ENCODE assay signal across 9 cellular contexts in the genomic region with DNA sequence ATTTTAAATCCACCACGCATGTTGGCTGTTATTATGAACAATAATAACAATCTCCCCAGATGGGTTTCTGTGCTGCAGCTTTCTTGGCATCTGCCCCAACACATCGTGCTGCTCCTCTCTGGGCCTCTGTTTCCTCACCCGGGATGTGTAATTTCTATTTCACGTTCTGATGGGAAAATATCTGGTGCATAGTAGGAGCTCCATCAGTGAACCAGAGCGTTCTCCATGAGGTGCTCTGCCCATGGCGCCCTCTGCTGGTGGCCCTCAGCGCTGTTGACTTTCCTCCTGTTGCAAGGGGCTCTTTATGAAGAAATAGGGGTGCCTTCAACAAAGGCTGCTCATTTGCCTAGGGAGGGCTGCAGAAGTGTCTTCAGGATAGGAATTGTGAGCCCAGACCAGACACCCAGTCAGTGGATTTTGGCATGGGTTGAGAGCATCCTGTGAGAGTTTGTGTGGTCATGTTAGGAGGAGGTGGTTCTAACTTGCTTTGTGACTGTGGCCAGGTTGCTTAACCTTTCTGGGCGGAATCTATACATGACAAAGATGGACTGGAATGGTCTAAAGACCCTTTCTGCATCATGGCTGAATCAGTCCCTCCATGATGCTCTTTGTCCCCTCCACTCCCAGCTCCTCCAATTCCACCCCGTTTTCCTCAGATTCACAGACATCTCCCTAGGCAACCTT. TPM values are rescaled to one million over a fixed set of nuclear protein-coding genes. Genes with fewer than 3 reads are reported as not detected.
DNase-seq lines count a peak whose midpoint lies in the region; ATAC-seq and TF ChIP-seq lines count a peak whose summit lies in the region.
"Had no signal": no experiment of that assay in that cellular context is flagged by ENCODE, and none has a peak within 500 bp of the region (broad histone marks: within the 10 kb centered on the region; RNA-seq: fewer than 3 reads in every experiment).

No MANE protein-coding gene starts in this region.

- no peaks in the 10 kb centered on the region for H3K36me3 ChIP-seq in lower lobe of right lung

- no peaks in the 10 kb centered on the region for H3K9me3 Mint-ChIP-seq in WTC11

- no peak overlapping the region for H3K27ac ChIP-seq in lower lobe of right lung

- H3K4me1 ChIP-seq in lower lobe of right lung, result no peaks in the 10 kb centered on the region

- H3K27me3 ChIP-seq in lower lobe of right lung (ENCODE audit: low read depth), result peaks cover 84% of the 10 kb centered on the region

- peaks cover 49% of the 10 kb centered on the region for H3K4me1 Mint-ChIP-seq in WTC11

- H3K27ac Mint-ChIP-seq in WTC11, result no peak overlapping the region

- peak; percentile 84 for TF ChIP-seq CTCF in WTC11 (IDR thresholded peaks at IDR 0.05)
- peak; percentile 94 for TF ChIP-seq CTCF in cardiac fibroblast (IDR thresholded peaks at IDR 0.05; ENCODE audit: low read depth, low read length)
- TF ChIP-seq CTCF in lower lobe of right lung (IDR thresholded peaks at IDR 0.05), result peak; percentile 86

- no peaks in the 10 kb centered on the region for H3K9me3 ChIP-seq in lower lobe of right lung

- intact Hi-C loops in lower lobe of right lung (cut with DNase I), result no loop called here

- DNase-seq in COLO668 (lab: John Stamatoyannopoulos, UW; ENCODE audit: unreplicated experiment) (peak; percentile 46), HUDEP-2 (lab: John Stamatoyannopoulos, UW; ENCODE audit: unreplicated experiment in 76 of 76) (peak in 54 of 76 experiments; percentile 4 to 72 (median 36)), WTC11 (ENCODE audit: low spot score) (peak; percentile 87), cardiac fibroblast (ENCODE audit: low read depth in 2 of 2) (peak; percentile 45 to 58), lower lobe of right lung (peak; percentile 81), OCI-M2 (lab: John Stamatoyannopoulos, UW; ENCODE audit: unreplicated experiment) (no peak)
- DNase-seq in stimulated activated CD8-positive, alpha-beta memory T cell treated with anti-CD3 and anti-CD28 coated beads, Interleukin-4, amount 100 ng/mL, for 4 hours (ENCODE audit: low read depth in 2 of 2, low spot score in 1 of 2), result peak; percentile 29 to 36

- CTCF ChIA-PET in WTC11 (lab: Charles Lee), result interaction anchor here (0.5 to 10.5 kb wide), 57 partner anchors 8 to 382 kb away, joined by 3 to 136 read pairs (median 6); partner anchors contain the start of genes CSNK2A1, FAM110A, SCRT2 and SLC52A3

- no peaks in the 10 kb centered on the region for H3K36me3 Mint-ChIP-seq in WTC11

- POLR2A ChIA-PET in WTC11 (lab: Charles Lee), result interaction anchor here (1.1 to 1.4 kb wide), 2 partner anchors 22 to 124 kb away, joined by 3 to 4 read pairs; partner anchors contain the start of gene CSNK2A1

- H3K4me3 ChIP-seq in cardiac fibroblast (replicated peaks in 1 of 2; ENCODE audit: low read depth in 2 of 2, low read length in 2 of 2), result no peak overlapping the region
- no peak overlapping the region for H3K4me3 ChIP-seq in lower lobe of right lung

- ATAC-seq in WTC11 (peak; percentile 54), lower lobe of right lung (peak; percentile 29 to 59), HG02763 (IDR thresholded peaks at IDR 0.05; ENCODE audit: unreplicated experiment) (no peak)

- H3K4me3 Mint-ChIP-seq in WTC11, result no peak overlapping the region

- H3K27me3 Mint-ChIP-seq in WTC11 (ENCODE audit: low read depth), result peaks cover 30% of the 10 kb centered on the region

TF ChIP-seq in WTC11, 78 proteins besides CTCF, POLR2A, EP300 and RAD21 (continues in another document):
- TF ChIP-seq E2F4 (CRISPR knock-in tag; IDR thresholded peaks at IDR 0.05; ENCODE audit: borderline replicate concordance, low read depth), result no peak
- no peak for TF ChIP-seq ZNF512 (CRISPR knock-in tag; IDR thresholded peaks at IDR 0.05; ENCODE audit: borderline replicate concordance)
- TF ChIP-seq, protein P1, sequence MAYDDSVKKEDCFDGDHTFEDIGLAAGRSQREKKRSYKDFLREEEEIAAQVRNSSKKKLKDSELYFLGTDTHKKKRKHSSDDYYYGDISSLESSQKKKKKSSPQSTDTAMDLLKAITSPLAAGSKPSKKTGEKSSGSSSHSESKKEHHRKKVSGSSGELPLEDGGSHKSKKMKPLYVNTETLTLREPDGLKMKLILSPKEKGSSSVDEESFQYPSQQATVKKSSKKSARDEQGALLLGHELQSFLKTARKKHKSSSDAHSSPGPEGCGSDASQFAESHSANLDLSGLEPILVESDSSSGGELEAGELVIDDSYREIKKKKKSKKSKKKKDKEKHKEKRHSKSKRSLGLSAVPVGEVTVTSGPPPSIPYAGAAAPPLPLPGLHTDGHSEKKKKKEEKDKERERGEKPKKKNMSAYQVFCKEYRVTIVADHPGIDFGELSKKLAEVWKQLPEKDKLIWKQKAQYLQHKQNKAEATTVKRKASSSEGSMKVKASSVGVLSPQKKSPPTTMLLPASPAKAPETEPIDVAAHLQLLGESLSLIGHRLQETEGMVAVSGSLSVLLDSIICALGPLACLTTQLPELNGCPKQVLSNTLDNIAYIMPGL (CRISPR knock-in tag; IDR thresholded peaks at IDR 0.05), result no peak
- TF ChIP-seq TEAD4 (CRISPR knock-in tag; IDR thresholded peaks at IDR 0.05), result no peak
- no peak for TF ChIP-seq ZNF263 (CRISPR knock-in tag; IDR thresholded peaks at IDR 0.05; ENCODE audit: low read depth)
- TF ChIP-seq, protein P2, sequence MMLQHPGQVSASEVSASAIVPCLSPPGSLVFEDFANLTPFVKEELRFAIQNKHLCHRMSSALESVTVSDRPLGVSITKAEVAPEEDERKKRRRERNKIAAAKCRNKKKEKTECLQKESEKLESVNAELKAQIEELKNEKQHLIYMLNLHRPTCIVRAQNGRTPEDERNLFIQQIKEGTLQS (CRISPR knock-in tag; conservative IDR thresholded peaks at IDR 0.05), result no peak
- TF ChIP-seq NFYB (CRISPR knock-in tag; conservative IDR thresholded peaks at IDR 0.05; ENCODE audit: low read depth), result no peak
- no peak for TF ChIP-seq ATF1 (CRISPR knock-in tag; IDR thresholded peaks at IDR 0.05)
- no peak for TF ChIP-seq MLX (CRISPR knock-in tag; IDR thresholded peaks at IDR 0.05)
- TF ChIP-seq FOXK1 (CRISPR knock-in tag; IDR thresholded peaks at IDR 0.05), result no peak
- no peak for TF ChIP-seq SMAD3 (CRISPR knock-in tag; IDR thresholded peaks at IDR 0.05; ENCODE audit: borderline replicate concordance)
- no peak for TF ChIP-seq CDX4 (CRISPR knock-in tag; IDR thresholded peaks at IDR 0.05; ENCODE audit: borderline replicate concordance)
- no peak for TF ChIP-seq KAT7 (CRISPR knock-in tag; IDR thresholded peaks at IDR 0.05; ENCODE audit: borderline replicate concordance)
- TF ChIP-seq NFE2L1 (CRISPR knock-in tag; IDR thresholded peaks at IDR 0.05), result no peak
- TF ChIP-seq NR2C2 (CRISPR knock-in tag; IDR thresholded peaks at IDR 0.05), result no peak
- no peak for TF ChIP-seq IRF1 (CRISPR knock-in tag; IDR thresholded peaks at IDR 0.05)

RNA-seq across cellular contexts. Expression of gene SCRT2, which starts 8.1 kb away (rescaled TPM):
- total RNA-seq in WTC11 (2021) (0.14 to 0.20 TPM (median 0.16 TPM) in 3 replicates), lower lobe of right lung (not detected)
- total RNA-seq: NCI-H460 had no signal

RNA-seq across cellular contexts. Expression of gene SRXN1, which starts 14.5 kb away (rescaled TPM):
- 23.0 to 25.7 TPM (median 24.5 TPM) in 3 replicates for total RNA-seq in WTC11 (2021)
- 32.0 TPM for total RNA-seq in lower lobe of right lung

RNA-seq across cellular contexts. Expression of gene TCF15, which starts 57.4 kb away (rescaled TPM):
- total RNA-seq in WTC11 (2021) (3.8 to 5.8 TPM (median 4.6 TPM) in 3 replicates), lower lobe of right lung (0.65 TPM)
- total RNA-seq: NCI-H460 had no signal
